ENCODE assay signal across 25 cellular contexts in the genomic region with DNA sequence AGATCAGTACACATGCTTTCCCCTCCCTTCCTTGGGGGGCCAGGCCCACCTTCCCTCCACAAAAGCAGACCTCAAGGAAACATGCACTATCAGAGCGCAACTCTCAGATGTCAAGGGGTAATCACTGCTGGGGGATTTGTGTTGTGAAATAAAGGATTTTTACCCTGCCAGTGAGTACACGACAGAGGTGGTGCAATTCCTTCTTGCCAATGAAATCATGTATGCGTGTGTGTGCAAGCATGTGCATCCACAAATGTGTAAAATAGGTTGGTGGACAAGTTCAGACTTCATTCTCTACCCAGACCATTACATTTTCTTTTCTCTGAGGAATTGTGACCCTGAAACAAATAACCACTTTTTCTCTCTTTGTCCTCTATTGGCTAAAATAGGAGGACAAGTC. TPM values are rescaled to one million over a fixed set of nuclear protein-coding genes. Genes with fewer than 3 reads are reported as not detected.
"Had no signal": no experiment of that assay in that cellular context is flagged by ENCODE, and none has a peak within 500 bp of the region (broad histone marks: within the 10 kb centered on the region; RNA-seq: fewer than 3 reads in every experiment).

No MANE protein-coding gene starts in this region.

- H3K27me3 ChIP-seq: MG63, Peyer's patch, SJCRH30 had no signal

- DNase-seq: IMR-90, Karpas-422, KG1, MG63, NCI-H1092 treated with DMSO at 0.1 percent for 48 hours, NCI-H1436, NCI-H187, NCI-H2029, NCI-H2081 treated with DMSO at 0.1 percent for 48 hours, NCI-H2171, NCI-H226, NCI-H446, NCI-H510A, NCI-H524 treated with DMSO at 0.1 percent for 48 hours, NCI-H69, NCI-H774, PC-3, Peyer's patch, SHP77 treated with DMSO at 0.1 percent for 48 hours had no signal

- ATAC-seq: HepG2, PC-3, Right ventricle myocardium inferior, SK-N-SH treated with all-trans-retinoic acid at 6 μM for 48 hours had no signal

- H3K4me3 ChIP-seq: MG63, Peyer's patch, SJCRH30 had no signal

- H3K36me3 ChIP-seq: MG63, Peyer's patch, SJCRH30 had no signal

- H3K27ac ChIP-seq: Peyer's patch, SJCRH30 had no signal

- H3K4me1 ChIP-seq: Peyer's patch had no signal

- FAIRE-seq: HepG2 had no signal

- H3K9me3 ChIP-seq: MG63, Peyer's patch, SJCRH30 had no signal

RNA-seq across cellular contexts. Expression of gene NOS1AP, which starts 9.8 kb away (rescaled TPM):
- total RNA-seq: OCI-LY7, RPMI7951 had no signal

RNA-seq across cellular contexts. Expression of gene OLFML2B, which starts 36.1 kb away (rescaled TPM):
- total RNA-seq: HepG2, OCI-LY7 had no signal
- polyA plus RNA-seq: HepG2 had no signal
